ENCODE assay signal across 8 cellular contexts in genomic region chr19:1400281-1401137, GRCh38. TPM values are rescaled to one million over a fixed set of nuclear protein-coding genes. Genes with fewer than 3 reads are reported as not detected.
DNase-seq lines count a peak whose midpoint lies in the region; ATAC-seq, FAIRE-seq and TF ChIP-seq lines count a peak whose summit lies in the region.

No MANE protein-coding gene starts in this region.

- peaks cover 0 to 3% of the 10 kb centered on the region in 2 donors for H3K27me3 ChIP-seq in small intestine (ENCODE audit: control insufficient read depth in 2 of 2, insufficient read depth in 2 of 2, low read length in 2 of 2)

- WGBS in small intestine, 3 donors: 6 to 23% (median 13%) methylated on average over 32 to 36 of the region's 36 CpGs

- DNase-seq in Calu3 (no peak), HuH-7.5 (ENCODE audit: low spot score) (peak; percentile 94), small intestine (peak; percentile 23), T-helper 9 cell (no peak), kidney tubule cell (ENCODE audit: low spot score) (no peak)
- no peak for DNase-seq in activated naive CD8-positive, alpha-beta T cell treated with anti-CD3 and anti-CD28 coated beads, Interleukin-2, amount 10 ng/mL, durations not matched to agents 7 days and 5 days

- POLR2A ChIA-PET in activated naive CD8-positive, alpha-beta T cell treated with anti-CD3 and anti-CD28 coated beads, Interleukin-2, amount 10 ng/mL, durations not matched to agents 7 days and 5 days (lab: Charles Lee): no interaction called here

- intact Hi-C loops in Calu3 (cut with micrococcal nuclease; ENCODE audit: unreplicated experiment): no loop called here

- H3K4me1 Mint-ChIP-seq in Calu3 (ENCODE audit: low read depth, unreplicated experiment): peaks cover 10% of the 10 kb centered on the region
- H3K4me1 Mint-ChIP-seq in activated naive CD8-positive, alpha-beta T cell treated with anti-CD3 and anti-CD28 coated beads, Interleukin-2, amount 10 ng/mL, durations not matched to agents 7 days and 5 days: peaks cover 7% of the 10 kb centered on the region

- no peaks in the 10 kb centered on the region for H3K36me3 ChIP-seq in small intestine (ENCODE audit: control insufficient read depth in 2 of 2, insufficient read depth in 2 of 2, low read length in 2 of 2)

- H3K27ac ChIP-seq in small intestine (ENCODE audit: low read depth in 1 of 2, low read length in 1 of 2): no peak overlapping the region

- no peak for TF ChIP-seq CTCF in Calu3 (IDR thresholded peaks at IDR 0.05; ENCODE audit: unreplicated experiment)

- H3K27ac Mint-ChIP-seq in Calu3 (ENCODE audit: unreplicated experiment): no peak overlapping the region
- H3K27ac Mint-ChIP-seq in activated naive CD8-positive, alpha-beta T cell treated with anti-CD3 and anti-CD28 coated beads, Interleukin-2, amount 10 ng/mL, durations not matched to agents 7 days and 5 days: no peak overlapping the region

- peak overlapping the region; percentile 32 for H3K4me3 Mint-ChIP-seq in Calu3 (ENCODE audit: low read depth, unreplicated experiment)
- H3K4me3 Mint-ChIP-seq in activated naive CD8-positive, alpha-beta T cell treated with anti-CD3 and anti-CD28 coated beads, Interleukin-2, amount 10 ng/mL, durations not matched to agents 7 days and 5 days: peak overlapping the region; percentile 69

- BruUV-seq in Calu3 (replicated peaks; lab: Mats Ljungman, UMichigan): no TSS peak

- peak overlapping the region; percentile 51 for H3K4me3 ChIP-seq in iPS-11a (ENCODE audit: low read depth, low read length)
- H3K4me3 ChIP-seq in small intestine (ENCODE audit: low read depth in 1 of 2, low read length in 2 of 2): peak overlapping the region in 1 of 2 donors; percentile 58

- no peak for FAIRE-seq in small intestine (lab: Jason Lieb, UNC)

- H3K9me3 ChIP-seq in small intestine (ENCODE audit: control insufficient read depth, low read depth): no peaks in the 10 kb centered on the region

- H3K4me1 ChIP-seq in small intestine (ENCODE audit: control insufficient read depth in 2 of 2, insufficient read depth in 1 of 2, low read depth in 1 of 2, low read length in 1 of 2): peaks cover 3% of the 10 kb centered on the region in 2 donors

- H3K36me3 Mint-ChIP-seq in Calu3 (ENCODE audit: insufficient read depth, unreplicated experiment): peaks cover 19% of the 10 kb centered on the region
- H3K36me3 Mint-ChIP-seq in activated naive CD8-positive, alpha-beta T cell treated with anti-CD3 and anti-CD28 coated beads, Interleukin-2, amount 10 ng/mL, durations not matched to agents 7 days and 5 days: no peaks in the 10 kb centered on the region

- no peaks in the 10 kb centered on the region for H3K27me3 Mint-ChIP-seq in Calu3 (ENCODE audit: unreplicated experiment)
- peaks cover 4% of the 10 kb centered on the region for H3K27me3 Mint-ChIP-seq in activated naive CD8-positive, alpha-beta T cell treated with anti-CD3 and anti-CD28 coated beads, Interleukin-2, amount 10 ng/mL, durations not matched to agents 7 days and 5 days

- ATAC-seq in activated naive CD8-positive, alpha-beta T cell treated with anti-CD3 and anti-CD28 coated beads, Interleukin-2, amount 10 ng/mL, durations not matched to agents 7 days and 5 days (ENCODE audit: low read depth): peak; percentile 21
- no peak for ATAC-seq in HG03095 (IDR thresholded peaks at IDR 0.05; ENCODE audit: unreplicated experiment)

- CTCF ChIA-PET in Calu3 (lab: Charles Lee): no interaction called here

- H3K9me3 Mint-ChIP-seq in Calu3 (ENCODE audit: low read depth, unreplicated experiment): no peaks in the 10 kb centered on the region
- no peaks in the 10 kb centered on the region for H3K9me3 Mint-ChIP-seq in activated naive CD8-positive, alpha-beta T cell treated with anti-CD3 and anti-CD28 coated beads, Interleukin-2, amount 10 ng/mL, durations not matched to agents 7 days and 5 days

RNA-seq across cellular contexts. Expression of gene GAMT, which starts 0.8 kb away (rescaled TPM):
- total RNA-seq in Calu3 (2022): 14.3 and 19.4 TPM in 2 replicates
- 10 to 100 TPM; 17.9 to 18.9 TPM for total RNA-seq in activated naive CD8-positive, alpha-beta T cell treated with anti-CD3 and anti-CD28 coated beads, Interleukin-2, amount 10 ng/mL, durations not matched to agents 7 days and 5 days
- 1 to 10 TPM; 1.1 to 4.8 (median 3.8) TPM for polyA plus RNA-seq in small intestine

RNA-seq across cellular contexts. Expression of gene DAZAP1, which starts 6.9 kb away (rescaled TPM):
- total RNA-seq in Calu3 (2022): 148 and 151 TPM in 2 replicates
- 100 to 1,000 TPM; 214 to 217 TPM for total RNA-seq in activated naive CD8-positive, alpha-beta T cell treated with anti-CD3 and anti-CD28 coated beads, Interleukin-2, amount 10 ng/mL, durations not matched to agents 7 days and 5 days
- polyA plus RNA-seq in small intestine: 100 to 1,000 TPM in 1 of 3 donors, 10 to 100 TPM in 2; 60.2 to 124 (median 68.9) TPM

RNA-seq across cellular contexts. Expression of gene NDUFS7, which starts 16.8 kb away (rescaled TPM):
- 60.3 and 67.9 TPM in 2 replicates for total RNA-seq in Calu3 (2022)
- 100 to 1,000 TPM; 103 to 106 TPM for total RNA-seq in activated naive CD8-positive, alpha-beta T cell treated with anti-CD3 and anti-CD28 coated beads, Interleukin-2, amount 10 ng/mL, durations not matched to agents 7 days and 5 days
- polyA plus RNA-seq in small intestine: 100 to 1,000 TPM; 215 to 350 (median 281) TPM

RNA-seq across cellular contexts. Expression of gene RPS15, which starts 37.7 kb away (rescaled TPM):
- total RNA-seq in Calu3 (2022): 628 and 642 TPM in 2 replicates
- 1,000 to 10,000 TPM; 1,438 to 1,457 TPM for total RNA-seq in activated naive CD8-positive, alpha-beta T cell treated with anti-CD3 and anti-CD28 coated beads, Interleukin-2, amount 10 ng/mL, durations not matched to agents 7 days and 5 days
- 1,000 to 10,000 TPM; 2,441 to 3,547 (median 3,396) TPM for polyA plus RNA-seq in small intestine

RNA-seq across cellular contexts. Expression of gene APC2, which starts 49.4 kb away (rescaled TPM):
- total RNA-seq in Calu3 (2022): 0.12 and 0.44 TPM in 2 replicates
- total RNA-seq in activated naive CD8-positive, alpha-beta T cell treated with anti-CD3 and anti-CD28 coated beads, Interleukin-2, amount 10 ng/mL, durations not matched to agents 7 days and 5 days: under 1 TPM; 0.06 to 0.11 TPM
- polyA plus RNA-seq in small intestine: 1 to 10 TPM in 1 of 3 donors, under 1 TPM in 1, not detected in 1; 0.81 to 2.1 TPM

Comparison
In these comparisons a context has a peak if more than half of its experiments do, and no peak if none do; other contexts are left out.
1. DNase-seq: peak in HuH-7.5 (single experiment) and small intestine (single experiment); none in Calu3 (single experiment), activated naive CD8-positive, alpha-beta T cell treated with anti-CD3 and anti-CD28 coated beads, Interleukin-2, amount 10 ng/mL, durations not matched to agents 7 days and 5 days (single experiment), T-helper 9 cell (single experiment) and kidney tubule cell (single experiment).